Comparison of ENCODE assay signal across 8 cellular contexts in the genomic region with DNA sequence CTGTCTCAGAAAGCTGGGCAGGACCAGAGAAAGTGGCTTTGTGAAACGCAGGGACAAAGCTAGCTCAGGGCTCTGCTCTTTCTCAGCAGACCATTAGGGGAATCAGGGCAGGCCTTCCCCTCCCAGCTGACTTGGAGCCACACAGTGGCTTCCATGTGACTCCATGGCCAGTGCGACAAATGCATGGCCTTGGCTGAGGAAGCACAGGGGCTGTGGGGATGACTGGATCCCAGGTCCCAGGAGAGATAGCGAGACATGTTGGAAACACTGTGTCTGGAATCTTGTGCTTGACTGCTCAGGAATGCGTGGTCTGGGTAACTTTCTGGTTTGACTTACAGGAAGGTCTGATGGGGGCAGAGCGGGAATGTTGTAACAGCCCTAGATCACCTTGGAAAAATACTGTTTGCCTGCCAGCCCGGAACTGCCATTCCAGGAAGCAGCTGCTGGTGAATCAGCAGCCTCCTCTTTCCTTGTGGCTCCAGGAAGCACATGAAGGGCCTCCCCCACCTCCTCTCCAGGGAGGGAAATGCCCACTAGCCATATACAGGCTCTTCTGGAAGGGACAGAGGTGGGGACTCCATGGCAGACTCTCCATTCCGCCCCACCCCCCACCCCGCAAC.
DNase-seq lines count a peak whose midpoint lies in the region; ATAC-seq and TF ChIP-seq lines count a peak whose summit lies in the region.

No MANE protein-coding gene starts in this region.

- intact Hi-C loops in mammary epithelial cell (cut with micrococcal nuclease): loop anchor here (5.0 kb wide), 1 partner anchor 91 kb away; no protein-coding TSS in a partner anchor
- intact Hi-C loops in lower leg skin (cut with DNase I; ENCODE audit: low total_unique reads): no loop called here

- H3K36me3 Mint-ChIP-seq in activated naive CD4-positive, alpha-beta T cell treated with anti-CD3 and anti-CD28 coated beads, Interleukin-2, amount 50 U/mL, for 72 hours: peaks cover 0 to 38% of the 10 kb centered on the region in 2 donors

- peak overlapping the region; percentile 61 for H2AFZ ChIP-seq in mammary epithelial cell (ENCODE audit: low read depth, low read length)

- dilution Hi-C loops in mammary epithelial cell (cut with HindIII; ENCODE audit: low sequenced_read_pairs): no loop called here

- peak overlapping the region in 1 of 2 donors; percentile 14 for H3K27ac Mint-ChIP-seq in activated naive CD4-positive, alpha-beta T cell treated with anti-CD3 and anti-CD28 coated beads, Interleukin-2, amount 50 U/mL, for 72 hours

- TSS peak; percentile 27 for BruUV-seq in mammary epithelial cell (replicated peaks; lab: Mats Ljungman, UMichigan)

- CTCF ChIA-PET in mammary epithelial cell (lab: Charles Lee; ENCODE audit: low non-redundant PET): interaction anchor here (0.6 kb wide), 1 partner anchor 34 kb away, joined by 4 read pairs; no protein-coding TSS in a partner anchor

- in situ Hi-C loops in mammary epithelial cell (cut with MboI; ENCODE audit: low sequenced_read_pairs in 2 of 2) (no loop called here), GM13977 (cut with MboI; ENCODE audit: low pct_unique_long_range_greater_than_20kb, low sequenced_read_pairs, unreplicated experiment) (no loop called here)

- H3K9me3 Mint-ChIP-seq in activated naive CD4-positive, alpha-beta T cell treated with anti-CD3 and anti-CD28 coated beads, Interleukin-2, amount 50 U/mL, for 72 hours: peaks cover 0 to 6% of the 10 kb centered on the region in 2 donors

- no peak for ATAC-seq in activated naive CD4-positive, alpha-beta T cell treated with anti-CD3 and anti-CD28 coated beads, Interleukin-2, amount 50 U/mL, for 72 hours

- H3K9ac ChIP-seq in BLaER1 (peak overlapping the region; percentile 59), mammary epithelial cell (ENCODE audit: insufficient read depth, low read length) (peak overlapping the region; percentile 45)

- H3K4me2 ChIP-seq in BLaER1 (peak overlapping the region; percentile 79), mammary epithelial cell (ENCODE audit: insufficient read depth, low read depth, low read length) (peak overlapping the region; percentile 70)

- H3K4me1 ChIP-seq in BLaER1 (peaks cover 96% of the 10 kb centered on the region), mammary epithelial cell (ENCODE audit: insufficient read depth, low read length) (peaks cover 70% of the 10 kb centered on the region), urinary bladder (ENCODE audit: insufficient read depth) (no peaks in the 10 kb centered on the region)

- H3K9me3 ChIP-seq in BLaER1 (no peaks in the 10 kb centered on the region), mammary epithelial cell (replicated peaks; ENCODE audit: insufficient read depth, low read length) (no peaks in the 10 kb centered on the region)

- no peak for TF ChIP-seq CTCF in mammary epithelial cell (conservative IDR thresholded peaks at IDR 0.05 in 1 of 2, IDR thresholded peaks at IDR 0.05 in 1 of 2; ENCODE audit: extremely low read depth in 1 of 2, insufficient read depth in 1 of 2, low read depth in 1 of 2, low read length in 2 of 2)
- no peak for TF ChIP-seq CTCF in lower leg skin (IDR thresholded peaks at IDR 0.05)
- TF ChIP-seq CTCF in GM13977 (IDR thresholded peaks at IDR 0.05; ENCODE audit: extremely low read depth, insufficient read depth, missing control alignments): no peak

- no peaks in the 10 kb centered on the region for H4K20me1 ChIP-seq in BLaER1
- H4K20me1 ChIP-seq in mammary epithelial cell (ENCODE audit: insufficient read depth, low read length): no peaks in the 10 kb centered on the region

- 31% methylated on average over 4 of the region's 8 CpGs for WGBS in mammary epithelial cell (ENCODE audit: low coverage, missing lambda C conversion rate)
- WGBS in lower leg skin, 2 donors: 58% methylated on average over 8 of the region's 8 CpGs
- 75% methylated on average over 8 of the region's 8 CpGs for WGBS in urinary bladder

- H3K4me3 ChIP-seq in BLaER1: 0 out of 2 replicates have a peak overlapping the region, but pooled peaks have one; percentile 9
- no peak overlapping the region for H3K4me3 ChIP-seq in mammary epithelial cell (replicated peaks in 1 of 3; ENCODE audit: insufficient read depth in 1 of 3, low read depth in 2 of 3, low read length in 3 of 3)
- H3K4me3 ChIP-seq in lower leg skin (ENCODE audit: low read depth, poor library complexity, severe bottlenecking): no peak overlapping the region
- no peak overlapping the region for H3K4me3 ChIP-seq in urinary bladder (ENCODE audit: low read depth, low read length)

- no peaks in the 10 kb centered on the region for H3K79me2 ChIP-seq in mammary epithelial cell (ENCODE audit: insufficient read depth, low read length)

- DNase-seq in M059J (ENCODE audit: low read depth): peak; percentile 99
- DNase-seq in mammary epithelial cell: peak; percentile 91
- DNase-seq in lower leg skin (ENCODE audit: low spot score in 2 of 2): peak; percentile 72 to 93
- no peak for DNase-seq in D341Med (ENCODE audit: low spot score)
- DNase-seq in activated naive CD4-positive, alpha-beta T cell treated with anti-CD3 and anti-CD28 coated beads, Interleukin-2, amount 50 U/mL, for 72 hours (ENCODE audit: low spot score in 2 of 2): no peak
- no peak for DNase-seq in GM13977 (ENCODE audit: low spot score)

- H3K36me3 ChIP-seq in BLaER1: no peaks in the 10 kb centered on the region
- H3K36me3 ChIP-seq in mammary epithelial cell (ENCODE audit: insufficient read depth, low read length): no peaks in the 10 kb centered on the region
- no peaks in the 10 kb centered on the region for H3K36me3 ChIP-seq in urinary bladder (ENCODE audit: insufficient read depth)

- no peak for TF ChIP-seq POLR2A in lower leg skin (IDR thresholded peaks at IDR 0.05)

- H3K27me3 ChIP-seq in BLaER1 (no peaks in the 10 kb centered on the region), mammary epithelial cell (ENCODE audit: insufficient read depth, low read length) (no peaks in the 10 kb centered on the region)

- peak overlapping the region; percentile 83 for H3K27ac ChIP-seq in BLaER1
- H3K27ac ChIP-seq in mammary epithelial cell (ENCODE audit: insufficient read depth, low read depth, low read length): peak overlapping the region; percentile 96
- peak overlapping the region; percentile 55 for H3K27ac ChIP-seq in urinary bladder (ENCODE audit: low read depth)

Comparison
In these comparisons a context has a peak if more than half of its experiments do, and no peak if none do; other contexts are left out.
1. DNase-seq: peak in M059J (single experiment), mammary epithelial cell (single experiment) and lower leg skin (2 of 2); none in D341Med (single experiment), activated naive CD4-positive, alpha-beta T cell treated with anti-CD3 and anti-CD28 coated beads, Interleukin-2, amount 50 U/mL, for 72 hours (0 of 2) and GM13977 (single experiment).
2. Peak in every context shown above with its lines, with median percentiles within 50 percentile points of each other: H3K27ac ChIP-seq.